Comparison of ENCODE assay signal across 25 cellular contexts in the genomic region with DNA sequence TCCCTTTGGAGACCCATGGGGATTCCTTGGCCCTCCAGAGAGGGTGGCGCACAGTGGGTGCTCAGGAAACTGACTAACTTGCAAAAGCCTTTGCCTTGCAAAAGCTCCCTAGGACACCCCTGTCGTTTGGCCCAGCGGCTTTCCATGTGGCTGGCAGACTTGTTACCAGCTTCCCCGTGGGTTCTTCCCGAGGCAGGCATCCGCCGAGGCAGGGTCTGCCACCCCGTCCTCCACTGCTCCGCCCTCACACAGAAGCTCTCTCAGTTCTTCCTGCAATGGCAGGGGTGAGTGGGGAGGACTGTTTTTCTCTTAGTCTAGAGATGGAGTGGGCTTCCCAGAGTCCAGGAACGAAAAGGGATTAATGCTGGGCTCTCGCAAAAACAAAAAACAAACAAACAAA. TPM values are rescaled to one million over a fixed set of nuclear protein-coding genes. Genes with fewer than 3 reads are reported as not detected.
"Had no signal": no experiment of that assay in that cellular context is flagged by ENCODE, and none has a peak within 500 bp of the region (broad histone marks: within the 10 kb centered on the region; RNA-seq: fewer than 3 reads in every experiment).

No MANE protein-coding gene starts in this region.

- FAIRE-seq: pancreas, small intestine, urothelium cell line had no signal

- H3K36me3 ChIP-seq: neutrophil, pancreas, right lobe of liver, sigmoid colon, stomach, thoracic aorta, thyroid gland, tibial nerve, upper lobe of left lung, vagina had no signal

- H3K36me3 Mint-ChIP-seq: naive thymus-derived CD8-positive, alpha-beta T cell; natural killer cell treated with Interleukin-12 subunit alpha and Interleukin-12 subunit beta and Interleukin-15 and Interleukin-18, amount 100 ng/mL, for 72 hours; stimulated activated effector memory CD8-positive, alpha-beta T cell treated with anti-CD3 and anti-CD28 coated beads, Interleukin-12 subunit alpha, Interleukin-12 subunit beta, amount 100 ng/mL, for 72 hours; stimulated activated naive B cell treated with anti-CD40 and anti-IgM and Interleukin-4, amounts not matched to agents 10 μg/mL and 1 μg/mL and 100 μg/mL, for 72 hours had no signal

- H3K27me3 ChIP-seq: pancreas, right lobe of liver, thyroid gland, tibial nerve, upper lobe of left lung, vagina had no signal

- H3K4me1 Mint-ChIP-seq: naive thymus-derived CD8-positive, alpha-beta T cell had no signal

- H3K9me3 ChIP-seq: neutrophil, pancreas, psoas muscle, right lobe of liver, sigmoid colon, stomach, thoracic aorta, thyroid gland, tibial nerve, upper lobe of left lung, vagina had no signal

- ATAC-seq: naive thymus-derived CD8-positive, alpha-beta T cell had no signal

- H3K27ac Mint-ChIP-seq: naive thymus-derived CD8-positive, alpha-beta T cell; natural killer cell treated with Interleukin-12 subunit alpha and Interleukin-12 subunit beta and Interleukin-15 and Interleukin-18, amount 100 ng/mL, for 72 hours; nephron progenitor cell; progenitor cell of endocrine pancreas; stimulated activated naive B cell treated with anti-CD40 and anti-IgM and Interleukin-4, amounts not matched to agents 10 μg/mL and 1 μg/mL and 100 μg/mL, for 72 hours; stimulated activated naive CD8-positive, alpha-beta T cell treated with anti-CD3 and anti-CD28 coated beads, Interleukin-15, Interleukin-2, amounts not matched to agents 100 ng/mL and 50 ng/mL, for 24 hours had no signal

- H3K9me3 Mint-ChIP-seq: naive thymus-derived CD8-positive, alpha-beta T cell; natural killer cell treated with Interleukin-12 subunit alpha and Interleukin-12 subunit beta and Interleukin-15 and Interleukin-18, amount 100 ng/mL, for 72 hours; neural crest cell; stimulated activated effector memory CD8-positive, alpha-beta T cell treated with anti-CD3 and anti-CD28 coated beads, Interleukin-12 subunit alpha, Interleukin-12 subunit beta, amount 100 ng/mL, for 72 hours; stimulated activated naive B cell treated with anti-CD40 and anti-IgM and Interleukin-4, amounts not matched to agents 10 μg/mL and 1 μg/mL and 100 μg/mL, for 72 hours; stimulated activated naive CD8-positive, alpha-beta T cell treated with anti-CD3 and anti-CD28 coated beads, Interleukin-15, Interleukin-2, amounts not matched to agents 100 ng/mL and 50 ng/mL, for 24 hours had no signal

- H3K4me3 Mint-ChIP-seq: naive thymus-derived CD8-positive, alpha-beta T cell; natural killer cell treated with Interleukin-12 subunit alpha and Interleukin-12 subunit beta and Interleukin-15 and Interleukin-18, amount 100 ng/mL, for 72 hours; nephron progenitor cell; neural crest cell; stimulated activated effector memory CD8-positive, alpha-beta T cell treated with anti-CD3 and anti-CD28 coated beads, Interleukin-12 subunit alpha, Interleukin-12 subunit beta, amount 100 ng/mL, for 72 hours; stimulated activated naive B cell treated with anti-CD40 and anti-IgM and Interleukin-4, amounts not matched to agents 10 μg/mL and 1 μg/mL and 100 μg/mL, for 72 hours; stimulated activated naive CD8-positive, alpha-beta T cell treated with anti-CD3 and anti-CD28 coated beads, Interleukin-15, Interleukin-2, amounts not matched to agents 100 ng/mL and 50 ng/mL, for 24 hours had no signal

- H3K4me3 ChIP-seq: pancreas, psoas muscle, right lobe of liver, sigmoid colon, stomach, thoracic aorta, thyroid gland, tibial nerve, upper lobe of left lung, vagina had no signal

- H3K4me1 ChIP-seq: pancreas, psoas muscle, right lobe of liver, stomach, thyroid gland, tibial nerve, upper lobe of left lung, vagina had no signal

- H3K27ac ChIP-seq: neutrophil, pancreas, psoas muscle, right lobe of liver, sigmoid colon, stomach, thoracic aorta, thyroid gland, tibial nerve, upper lobe of left lung, vagina had no signal

- DNase-seq: sigmoid colon had no signal

RNA-seq across cellular contexts. Expression of gene ALX4, which starts 23.0 kb away (rescaled TPM):
- total RNA-seq: naive thymus-derived CD8-positive, alpha-beta T cell; natural killer cell treated with Interleukin-12 subunit alpha and Interleukin-12 subunit beta and Interleukin-15 and Interleukin-18, amount 100 ng/mL, for 72 hours; osteocyte; progenitor cell of endocrine pancreas; renal cortical epithelial cell; right cardiac atrium; right lobe of liver; sigmoid colon; stomach; thoracic aorta; upper lobe of left lung; ureter; vagina had no signal
- polyA plus RNA-seq: naive thymus-derived CD8-positive, alpha-beta T cell; sigmoid colon; small intestine; stomach had no signal
